Comparison of ENCODE assay signal across 21 cellular contexts in the genomic region with DNA sequence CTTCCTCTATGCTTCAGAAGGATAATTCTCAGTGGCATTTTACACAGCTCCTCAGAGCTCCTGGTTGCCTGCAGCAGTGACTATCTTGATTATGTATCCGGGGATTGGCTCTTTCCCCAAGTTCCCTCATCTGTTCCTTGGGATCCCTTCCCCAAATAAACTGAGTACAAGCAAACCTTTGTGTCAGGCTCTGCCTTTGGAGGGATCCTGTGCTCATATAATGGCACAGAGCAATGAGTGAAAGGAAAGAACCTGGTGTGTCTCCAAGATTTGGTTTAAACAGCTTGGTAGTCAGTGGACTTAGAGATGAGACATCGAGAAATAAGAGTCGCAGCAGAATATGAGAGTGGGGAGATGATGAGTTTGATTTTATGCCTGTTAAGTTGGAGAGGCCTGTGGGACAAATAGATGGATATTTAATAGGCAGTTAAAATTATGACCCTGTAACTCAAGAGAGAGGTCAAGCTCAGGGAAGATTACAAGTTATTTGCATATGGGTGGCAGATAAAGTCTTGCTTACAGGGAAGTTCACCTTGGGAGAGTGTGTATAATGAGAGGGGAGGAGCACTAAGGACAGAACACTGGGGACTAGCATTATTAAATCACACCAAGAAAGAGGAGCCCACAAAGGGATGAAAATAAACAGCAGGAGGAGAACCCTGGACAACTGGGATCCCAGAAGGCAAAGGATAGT.
"Had no signal": no experiment of that assay in that cellular context is flagged by ENCODE, and none has a peak within 500 bp of the region (broad histone marks: within the 10 kb centered on the region; RNA-seq: fewer than 3 reads in every experiment).

No MANE protein-coding gene starts in this region.

- H3K4me3 Mint-ChIP-seq: activated CD4-positive, alpha-beta memory T cell treated with anti-CD3 and anti-CD28 coated beads for 36 hours; activated CD4-positive, alpha-beta T cell treated with anti-CD3 and anti-CD28 coated beads for 36 hours; activated naive CD8-positive, alpha-beta T cell treated with anti-CD3 and anti-CD28 coated beads, Interleukin-2, amount 10 ng/mL, durations not matched to agents 7 days and 5 days; natural killer cell treated with Interleukin-12 subunit alpha and Interleukin-12 subunit beta and Interleukin-15 and Interleukin-18, amount 100 ng/mL, for 72 hours; WTC11 had no signal

- H3K27ac Mint-ChIP-seq: activated CD4-positive, alpha-beta memory T cell treated with anti-CD3 and anti-CD28 coated beads for 36 hours; activated CD4-positive, alpha-beta T cell treated with anti-CD3 and anti-CD28 coated beads for 36 hours; activated naive CD8-positive, alpha-beta T cell treated with anti-CD3 and anti-CD28 coated beads, Interleukin-2, amount 10 ng/mL, durations not matched to agents 7 days and 5 days; activated T-helper 2 cell treated with anti-CD3 and anti-CD28 coated beads, Interferon-gamma antibody, Interleukin-2, Interleukin-4, amounts not matched to agents 10 μg/mL and 5 μg/mL and 100 μg/mL, durations not matched to agents 14 hours and 24 hours and 36 hours; natural killer cell treated with Interleukin-12 subunit alpha and Interleukin-12 subunit beta and Interleukin-15 and Interleukin-18, amount 100 ng/mL, for 72 hours; WTC11 had no signal

- H3K36me3 ChIP-seq: brain microvascular endothelial cell, heart left ventricle, tibial nerve, vagina had no signal

- H3K9me3 Mint-ChIP-seq: activated CD4-positive, alpha-beta memory T cell treated with anti-CD3 and anti-CD28 coated beads for 36 hours; activated naive CD8-positive, alpha-beta T cell treated with anti-CD3 and anti-CD28 coated beads, Interleukin-2, amount 10 ng/mL, durations not matched to agents 7 days and 5 days; activated T-helper 2 cell treated with anti-CD3 and anti-CD28 coated beads, Interferon-gamma antibody, Interleukin-2, Interleukin-4, amounts not matched to agents 10 μg/mL and 5 μg/mL and 100 μg/mL, durations not matched to agents 14 hours and 24 hours and 36 hours; natural killer cell treated with Interleukin-12 subunit alpha and Interleukin-12 subunit beta and Interleukin-15 and Interleukin-18, amount 100 ng/mL, for 72 hours; WTC11 had no signal

- H3K36me3 Mint-ChIP-seq: activated CD4-positive, alpha-beta memory T cell treated with anti-CD3 and anti-CD28 coated beads for 36 hours; activated naive CD8-positive, alpha-beta T cell treated with anti-CD3 and anti-CD28 coated beads, Interleukin-2, amount 10 ng/mL, durations not matched to agents 7 days and 5 days; natural killer cell treated with Interleukin-12 subunit alpha and Interleukin-12 subunit beta and Interleukin-15 and Interleukin-18, amount 100 ng/mL, for 72 hours; WTC11 had no signal

- H3K27ac ChIP-seq: brain microvascular endothelial cell, heart left ventricle, tibial nerve, vagina had no signal

- H3K4me3 ChIP-seq: heart left ventricle, tibial nerve, vagina had no signal

- H3K4me1 Mint-ChIP-seq: activated naive CD8-positive, alpha-beta T cell treated with anti-CD3 and anti-CD28 coated beads, Interleukin-2, amount 10 ng/mL, durations not matched to agents 7 days and 5 days had no signal

- H3K27me3 ChIP-seq: brain microvascular endothelial cell, tibial nerve, vagina had no signal

- H3K27me3 Mint-ChIP-seq: activated naive CD8-positive, alpha-beta T cell treated with anti-CD3 and anti-CD28 coated beads, Interleukin-2, amount 10 ng/mL, durations not matched to agents 7 days and 5 days had no signal

- ATAC-seq: activated CD4-positive, alpha-beta T cell treated with anti-CD3 and anti-CD28 coated beads for 36 hours; heart left ventricle; natural killer cell treated with Interleukin-12 subunit alpha and Interleukin-12 subunit beta and Interleukin-15 and Interleukin-18, amount 100 ng/mL, for 72 hours; WTC11 had no signal

- DNase-seq: activated CD4-positive, alpha-beta memory T cell treated with anti-CD3 and anti-CD28 coated beads for 36 hours; activated CD4-positive, alpha-beta T cell treated with anti-CD3 and anti-CD28 coated beads for 36 hours; activated naive CD4-positive, alpha-beta T cell treated with Interleukin-2 at 50 U/mL for 16 hours; activated naive CD8-positive, alpha-beta T cell treated with anti-CD3 and anti-CD28 coated beads, Interleukin-2, amount 10 ng/mL, durations not matched to agents 7 days and 5 days; brain microvascular endothelial cell; cortex of kidney; effector CD4-positive, alpha-beta T cell; heart left ventricle; posterior cingulate gyrus; retina; stimulated activated CD4-positive, alpha-beta T cell treated with anti-CD3 and anti-CD28 coated beads, Interleukin-12 subunit alpha, Interleukin-12 subunit beta, amount 100 ng/mL, for 4 hours; stimulated activated CD4-positive, alpha-beta T cell treated with anti-CD3 and anti-CD28 coated beads, Interleukin-1b, Interleukin-23, amount 100 ng/mL, for 48 hours; stimulated activated CD8-positive, alpha-beta memory T cell treated with anti-CD3 and anti-CD28 coated beads, Interleukin-4, amount 100 ng/mL, for 48 hours; stimulated activated naive CD4-positive, alpha-beta T cell treated with Interleukin-2 at 50 U/mL for 16 hours; SW 1271; T-helper 2 cell had no signal

- H3K9me3 ChIP-seq: heart left ventricle, tibial nerve, vagina had no signal

- H3K4me1 ChIP-seq: tibial nerve had no signal
